In genomic region chr22:31173386-31174145, GRCh38 we compare ENCODE assay signal across 12 cellular contexts. TPM values are rescaled to one million over a fixed set of nuclear protein-coding genes. Genes with fewer than 3 reads are reported as not detected.
DNase-seq lines count a peak whose midpoint lies in the region; ATAC-seq and FAIRE-seq lines count a peak whose summit lies in the region.
"Had no signal": no experiment of that assay in that cellular context is flagged by ENCODE, and none has a peak within 500 bp of the region (broad histone marks: within the 10 kb centered on the region; RNA-seq: fewer than 3 reads in every experiment).

No MANE protein-coding gene starts in this region.

- no peak overlapping the region for H2BK15ac ChIP-seq in neuronal stem cell (ENCODE audit: low read length)

- WGBS in neuronal stem cell (ENCODE audit: extremely low coverage in 2 of 2, insufficient read length in 2 of 2, insufficient replicate concordance in 1 of 2), 2 donors: no CpG with 5 or more reads among the region's 5 CpGs

- no peaks in the 10 kb centered on the region for H3K79me1 ChIP-seq in neuronal stem cell (ENCODE audit: low read depth, low read length)

- H2BK120ac ChIP-seq in neuronal stem cell (ENCODE audit: low read depth, low read length): no peak overlapping the region

- no peak overlapping the region for H4K8ac ChIP-seq in neuronal stem cell (ENCODE audit: low read depth, low read length)

- H3K27ac ChIP-seq in rectal smooth muscle tissue (ENCODE audit: low read depth, low read length) (peak overlapping the region; percentile 66), neuronal stem cell (replicated peaks; ENCODE audit: low read length) (no peak overlapping the region)

- H3K23ac ChIP-seq in neuronal stem cell (ENCODE audit: low read depth, low read length, poor library complexity): no peak overlapping the region

- no peak overlapping the region for H3K4ac ChIP-seq in neuronal stem cell (ENCODE audit: low read length)

- H3K4me1 ChIP-seq in rectal smooth muscle tissue (ENCODE audit: control insufficient read depth, insufficient read depth, low read length): peaks cover 13% of the 10 kb centered on the region
- no peaks in the 10 kb centered on the region for H3K4me1 ChIP-seq in neuronal stem cell (ENCODE audit: control insufficient read depth in 2 of 2, insufficient read depth in 1 of 2, low read depth in 1 of 2, low read length in 2 of 2)

- no peak overlapping the region for H2BK5ac ChIP-seq in neuronal stem cell (ENCODE audit: low read length)

- H2AK5ac ChIP-seq in neuronal stem cell (ENCODE audit: low read depth, low read length): no peak overlapping the region

- H3K9me3 ChIP-seq in neuronal stem cell (replicated peaks in 1 of 2; ENCODE audit: control insufficient read depth in 2 of 2, insufficient read depth in 1 of 2, low read depth in 1 of 2, low read length in 2 of 2): peaks cover 0 to 2% of the 10 kb centered on the region in 2 donors

- H2BK12ac ChIP-seq in neuronal stem cell (ENCODE audit: low read length): no peak overlapping the region

- FAIRE-seq in G401.6 (lab: Jason Lieb, UNC): peak; percentile 27
- FAIRE-seq: endometrium, GM18507 had no signal

- ATAC-seq in GM18867 (IDR thresholded peaks at IDR 0.05; ENCODE audit: unreplicated experiment): no peak
- ATAC-seq: WTC11 had no signal

- no peak overlapping the region for H3K9ac ChIP-seq in rectal smooth muscle tissue (ENCODE audit: low read length)
- H3K9ac ChIP-seq in neuronal stem cell (ENCODE audit: low read depth, low read length, poor library complexity): no peak overlapping the region

- H3K18ac ChIP-seq in neuronal stem cell (ENCODE audit: low read length): no peak overlapping the region

- no peak overlapping the region for H4K91ac ChIP-seq in neuronal stem cell (ENCODE audit: low read depth, low read length, poor library complexity)

- H3K36me3 ChIP-seq in rectal smooth muscle tissue (ENCODE audit: control insufficient read depth, insufficient read depth, low read length): no peaks in the 10 kb centered on the region
- H3K36me3 ChIP-seq in neuronal stem cell (replicated peaks in 1 of 2; ENCODE audit: control insufficient read depth in 2 of 2, insufficient read depth in 2 of 2, low read length in 2 of 2): peaks cover 5 to 17% of the 10 kb centered on the region in 2 donors

- H3K14ac ChIP-seq in neuronal stem cell (ENCODE audit: low read length): no peak overlapping the region

- H3K4me2 ChIP-seq in neuronal stem cell (ENCODE audit: insufficient read depth, low read length, poor library complexity, severe bottlenecking): no peak overlapping the region

- H3K27me3 ChIP-seq in rectal smooth muscle tissue (ENCODE audit: control insufficient read depth, insufficient read depth, low read length) (no peaks in the 10 kb centered on the region), neuronal stem cell (ENCODE audit: control insufficient read depth in 3 of 3, insufficient read depth in 3 of 3, low read depth in 1 of 3, low read length in 3 of 3) (no peaks in the 10 kb centered on the region)

- H3K4me3 ChIP-seq in rectal smooth muscle tissue (ENCODE audit: low read length): no peak overlapping the region
- H3K4me3 ChIP-seq in neuronal stem cell (ENCODE audit: low read length in 2 of 2): no peak overlapping the region

- DNase-seq in RKO (ENCODE audit: low spot score) (peak; percentile 86), epidermal melanocyte (ENCODE audit: insufficient read length, low spot score) (peak; percentile 51), CD1c-positive myeloid dendritic cell (ENCODE audit: extremely low spot score) (no peak), neuronal stem cell (ENCODE audit: low spot score) (no peak), NCI-H526 treated with DMSO at 0.1 percent for 48 hours (lab: John Stamatoyannopoulos, UW) (no peak)
- DNase-seq: NCI-H2029 treated with DMSO at 0.1 percent for 48 hours had no signal

- no peak overlapping the region for H2AFZ ChIP-seq in neuronal stem cell (ENCODE audit: low read length)

RNA-seq across cellular contexts. Expression of gene RNF185, which starts 13.6 kb away (rescaled TPM):
- polyA plus RNA-seq in neuronal stem cell (2013, experiment 1 of 2): 18.5 TPM
- polyA plus RNA-seq in neuronal stem cell (2013, experiment 2 of 2): 18.0 TPM

RNA-seq across cellular contexts. Expression of gene PLA2G3, which starts 33.3 kb away (rescaled TPM):
- polyA plus RNA-seq in neuronal stem cell (2013, experiment 1 of 2): 12.3 TPM
- 11.3 TPM for polyA plus RNA-seq in neuronal stem cell (2013, experiment 2 of 2)

RNA-seq across cellular contexts. Expression of gene LIMK2, which starts 38.5 kb away (rescaled TPM):
- polyA plus RNA-seq in neuronal stem cell (2013, experiment 1 of 2): 27.2 TPM
- polyA plus RNA-seq in neuronal stem cell (2013, experiment 2 of 2): 24.6 TPM

RNA-seq across cellular contexts. Expression of gene INPP5J, which starts 50.8 kb away (rescaled TPM):
- polyA plus RNA-seq in neuronal stem cell (2013, experiment 1 of 2): 4.8 TPM
- 4.6 TPM for polyA plus RNA-seq in neuronal stem cell (2013, experiment 2 of 2)

Comparison
In these comparisons a context has a peak if more than half of its experiments do, and no peak if none do; other contexts are left out.
1. DNase-seq: peak in RKO (single experiment) and epidermal melanocyte (single experiment); none in CD1c-positive myeloid dendritic cell (single experiment), neuronal stem cell (single experiment) and NCI-H526 treated with DMSO at 0.1 percent for 48 hours (single experiment).